ENCODE assay signal across 16 cellular contexts in genomic region chr7:16984346-16984745, GRCh38.
DNase-seq lines count a peak whose midpoint lies in the region.
"Had no signal": no experiment of that assay in that cellular context is flagged by ENCODE, and none has a peak within 500 bp of the region (broad histone marks: within the 10 kb centered on the region; RNA-seq: fewer than 3 reads in every experiment).

No MANE protein-coding gene starts in this region.

- CTCF ChIA-PET in activated CD4-positive, alpha-beta memory T cell treated with anti-CD3 and anti-CD28 coated beads, Interleukin-2, amount 10 ng/mL, durations not matched to agents 7 days and 5 days (lab: Charles Lee): interaction anchor here (0.9 to 2.5 kb wide), 6 partner anchors 15 to 318 kb away, joined by 3 to 23 read pairs (median 10); partner anchors contain the start of gene AHR

- POLR2A ChIA-PET in activated CD4-positive, alpha-beta memory T cell treated with anti-CD3 and anti-CD28 coated beads, Interleukin-2, amount 10 ng/mL, durations not matched to agents 7 days and 5 days (lab: Charles Lee): interaction anchor here (0.5 kb wide), 1 partner anchor 51 kb away, joined by 3 read pairs; no protein-coding TSS in a partner anchor

- DNase-seq in NCI-H1436 (lab: John Stamatoyannopoulos, UW): peak; percentile 31
- no peak for DNase-seq in NCI-H1436 treated with DMSO at 0.1 percent for 48 hours (lab: John Stamatoyannopoulos, UW)
- peak; percentile 68 for DNase-seq in NCI-H69 (lab: John Stamatoyannopoulos, UW)
- peak; percentile 41 for DNase-seq in medulla oblongata (ENCODE audit: extremely low spot score)
- DNase-seq in superior temporal gyrus (ENCODE audit: extremely low spot score): peak; percentile 79
- no peak for DNase-seq in activated CD4-positive, alpha-beta memory T cell treated with anti-CD3 and anti-CD28 coated beads, Interleukin-2, amount 10 ng/mL, durations not matched to agents 7 days and 5 days
- DNase-seq in stimulated activated CD4-positive, alpha-beta T cell treated with anti-CD3 and anti-CD28 coated beads, Interleukin-12 subunit alpha, Interleukin-12 subunit beta, amount 100 ng/mL, for 4 hours: no peak
- DNase-seq in NCI-H2029 treated with DMSO at 0.1 percent for 48 hours (lab: John Stamatoyannopoulos, UW): no peak
- DNase-seq: 8988T, DMS79 treated with DMSO at 0.1 percent for 48 hours, NCI-H1694, NCI-H2171 treated with DMSO at 0.1 percent for 48 hours, NCI-H510A, OCI-M1 had no signal

- H3K27ac Mint-ChIP-seq in activated CD4-positive, alpha-beta memory T cell treated with anti-CD3 and anti-CD28 coated beads, Interleukin-2, amount 10 ng/mL, durations not matched to agents 7 days and 5 days: no peak overlapping the region
- H3K27ac Mint-ChIP-seq: GM23338 had no signal

- H3K4me1 Mint-ChIP-seq in activated CD4-positive, alpha-beta memory T cell treated with anti-CD3 and anti-CD28 coated beads, Interleukin-2, amount 10 ng/mL, durations not matched to agents 7 days and 5 days: peaks cover 7% of the 10 kb centered on the region

- peaks cover 10% of the 10 kb centered on the region for H3K27me3 Mint-ChIP-seq in activated CD4-positive, alpha-beta memory T cell treated with anti-CD3 and anti-CD28 coated beads, Interleukin-2, amount 10 ng/mL, durations not matched to agents 7 days and 5 days

- no peaks in the 10 kb centered on the region for H3K36me3 Mint-ChIP-seq in activated CD4-positive, alpha-beta memory T cell treated with anti-CD3 and anti-CD28 coated beads, Interleukin-2, amount 10 ng/mL, durations not matched to agents 7 days and 5 days (ENCODE audit: low read depth)
- H3K36me3 Mint-ChIP-seq: CD14-positive monocyte had no signal

- H3K9me3 Mint-ChIP-seq in activated CD4-positive, alpha-beta memory T cell treated with anti-CD3 and anti-CD28 coated beads, Interleukin-2, amount 10 ng/mL, durations not matched to agents 7 days and 5 days: no peaks in the 10 kb centered on the region
- H3K9me3 Mint-ChIP-seq: CD14-positive monocyte, GM23338 had no signal

- H3K4me3 Mint-ChIP-seq in activated CD4-positive, alpha-beta memory T cell treated with anti-CD3 and anti-CD28 coated beads, Interleukin-2, amount 10 ng/mL, durations not matched to agents 7 days and 5 days: no peak overlapping the region
- H3K4me3 Mint-ChIP-seq: CD14-positive monocyte, GM23338 had no signal

Comparison
In these comparisons a context has a peak if more than half of its experiments do, and no peak if none do; other contexts are left out.
1. DNase-seq: peak in NCI-H1436 (single experiment), NCI-H69 (single experiment), medulla oblongata (single experiment) and superior temporal gyrus (single experiment); none in NCI-H1436 treated with DMSO at 0.1 percent for 48 hours (single experiment), activated CD4-positive, alpha-beta memory T cell treated with anti-CD3 and anti-CD28 coated beads, Interleukin-2, amount 10 ng/mL, durations not matched to agents 7 days and 5 days (single experiment), stimulated activated CD4-positive, alpha-beta T cell treated with anti-CD3 and anti-CD28 coated beads, Interleukin-12 subunit alpha, Interleukin-12 subunit beta, amount 100 ng/mL, for 4 hours (single experiment) and NCI-H2029 treated with DMSO at 0.1 percent for 48 hours (single experiment).